ENCODE assay signal across 21 cellular contexts in genomic region chr4:183180096-183180495, GRCh38.
DNase-seq lines count a peak whose midpoint lies in the region; ATAC-seq and TF ChIP-seq lines count a peak whose summit lies in the region.
"Had no signal": no experiment of that assay in that cellular context is flagged by ENCODE, and none has a peak within 500 bp of the region (broad histone marks: within the 10 kb centered on the region; RNA-seq: fewer than 3 reads in every experiment).

No MANE protein-coding gene starts in this region.

- H3K36me3 Mint-ChIP-seq in GM23338 (ENCODE audit: low read depth): peaks cover 22% of the 10 kb centered on the region
- H3K36me3 Mint-ChIP-seq in WTC11: peaks cover 8% of the 10 kb centered on the region
- no peaks in the 10 kb centered on the region for H3K36me3 Mint-ChIP-seq in activated CD4-positive, alpha-beta T cell treated with anti-CD3 and anti-CD28 coated beads, Interleukin-2, amount 10 ng/mL, durations not matched to agents 24 days and 14 days (ENCODE audit: low read depth)
- H3K36me3 Mint-ChIP-seq: CD14-positive monocyte; CD4-positive, alpha-beta memory T cell; IgD-negative memory B cell had no signal

- H3K4me2 ChIP-seq in GM23338: peak overlapping the region; percentile 56; the same call in 1 of the 2 replicates
- H3K4me2 ChIP-seq: BLaER1 had no signal

- H3K36me3 ChIP-seq in GM23338 (ENCODE audit: insufficient read depth): no peaks in the 10 kb centered on the region
- H3K36me3 ChIP-seq: BLaER1, HAP-1 had no signal

- H3K9me3 Mint-ChIP-seq in GM23338: peaks cover 8% of the 10 kb centered on the region; the same call in 2 of the 3 replicates
- peaks cover 9% of the 10 kb centered on the region for H3K9me3 Mint-ChIP-seq in WTC11
- peaks cover 6% of the 10 kb centered on the region for H3K9me3 Mint-ChIP-seq in activated CD4-positive, alpha-beta T cell treated with anti-CD3 and anti-CD28 coated beads, Interleukin-2, amount 10 ng/mL, durations not matched to agents 24 days and 14 days
- H3K9me3 Mint-ChIP-seq: CD14-positive monocyte had no signal

- DNase-seq in AG08395 (ENCODE audit: low spot score): peak; percentile 9
- DNase-seq in GM23338 (ENCODE audit: low spot score): no peak
- no peak for DNase-seq in WTC11 (ENCODE audit: low spot score)
- peak; percentile 52 to 80 for DNase-seq in foreskin fibroblast
- no peak for DNase-seq in kidney tubule cell (ENCODE audit: low spot score)
- no peak for DNase-seq in activated CD4-positive, alpha-beta T cell treated with anti-CD3 and anti-CD28 coated beads, Interleukin-2, amount 10 ng/mL, durations not matched to agents 24 days and 14 days
- DNase-seq in GM10248 (ENCODE audit: extremely low spot score): no peak
- DNase-seq: 8988T; Calu3; CD4-positive, alpha-beta memory T cell; DMS79 treated with DMSO at 0.1 percent for 48 hours; GF-D8; GOT3; Karpas-422; KBM-7 had no signal

- peaks cover 87% of the 10 kb centered on the region for H3K79me2 ChIP-seq in GM23338 (replicated peaks; ENCODE audit: insufficient read depth)

- POLR2A ChIA-PET in WTC11 (lab: Charles Lee): interaction anchor here (2.2 kb wide), 1 partner anchor 82 kb away, joined by 7 read pairs; no protein-coding TSS in a partner anchor
- POLR2A ChIA-PET in GM10248 (lab: Yijun Ruan, JAX): no interaction called here

- peak overlapping the region; percentile 50; the same call in 1 of the 2 replicates for H3K27ac ChIP-seq in GM23338 (ENCODE audit: low read depth)
- H3K27ac ChIP-seq: BLaER1 had no signal

- H3K4me1 Mint-ChIP-seq in GM23338: peaks cover 81% of the 10 kb centered on the region
- H3K4me1 Mint-ChIP-seq in WTC11: peaks cover 83% of the 10 kb centered on the region
- H3K4me1 Mint-ChIP-seq in activated CD4-positive, alpha-beta T cell treated with anti-CD3 and anti-CD28 coated beads, Interleukin-2, amount 10 ng/mL, durations not matched to agents 24 days and 14 days: peaks cover 5% of the 10 kb centered on the region
- H3K4me1 Mint-ChIP-seq: IgD-negative memory B cell had no signal

- peaks cover 8% of the 10 kb centered on the region; the same call in 1 of the 2 replicates for H3F3A ChIP-seq in GM23338 (replicated peaks; ENCODE audit: low read depth)

- ATAC-seq in GM23338 (no peak), WTC11 (no peak), GM18870 (IDR thresholded peaks at IDR 0.05; ENCODE audit: unreplicated experiment) (no peak)
- ATAC-seq: HepG2 had no signal

- H3K27ac Mint-ChIP-seq in GM23338: peak overlapping the region; percentile 62
- H3K27ac Mint-ChIP-seq in WTC11: peak overlapping the region; percentile 93
- H3K27ac Mint-ChIP-seq in activated CD4-positive, alpha-beta T cell treated with anti-CD3 and anti-CD28 coated beads, Interleukin-2, amount 10 ng/mL, durations not matched to agents 24 days and 14 days: no peak overlapping the region
- H3K27ac Mint-ChIP-seq: CD4-positive, alpha-beta memory T cell; IgD-negative memory B cell had no signal

- H3K4me3 ChIP-seq in GM23338: peak overlapping the region; percentile 29; the same call in 1 of the 2 replicates
- no peak overlapping the region for H3K4me3 ChIP-seq in foreskin fibroblast (ENCODE audit: low read depth in 1 of 2, low read length in 2 of 2)
- H3K4me3 ChIP-seq: BLaER1, HAP-1 had no signal

- no peaks in the 10 kb centered on the region for H3K27me3 ChIP-seq in GM23338 (ENCODE audit: insufficient read depth)
- H3K27me3 ChIP-seq: BLaER1 had no signal

- intact Hi-C loops in activated CD4-positive, alpha-beta T cell treated with anti-CD3 and anti-CD28 coated beads, Interleukin-2, amount 10 ng/mL, durations not matched to agents 24 days and 14 days (cut with micrococcal nuclease): loop anchor here (10.0 kb wide), 1 partner anchor 215 kb away; no protein-coding TSS in a partner anchor

- H3K4me3 Mint-ChIP-seq in GM23338 (peak overlapping the region; percentile 14; the same call in 1 of the 3 replicates), WTC11 (peak overlapping the region; percentile 20; the same call in 1 of the 2 replicates)
- H3K4me3 Mint-ChIP-seq in activated CD4-positive, alpha-beta T cell treated with anti-CD3 and anti-CD28 coated beads, Interleukin-2, amount 10 ng/mL, durations not matched to agents 24 days and 14 days: no peak overlapping the region
- H3K4me3 Mint-ChIP-seq: CD14-positive monocyte; CD4-positive, alpha-beta memory T cell; IgD-negative memory B cell had no signal

- H3K27me3 Mint-ChIP-seq in GM23338 (ENCODE audit: insufficient read depth, low read depth, poor library complexity) (peaks cover 11% of the 10 kb centered on the region), WTC11 (ENCODE audit: low read depth) (no peaks in the 10 kb centered on the region)
- H3K27me3 Mint-ChIP-seq in activated CD4-positive, alpha-beta T cell treated with anti-CD3 and anti-CD28 coated beads, Interleukin-2, amount 10 ng/mL, durations not matched to agents 24 days and 14 days: peaks cover 39% of the 10 kb centered on the region

- H2AFZ ChIP-seq in GM23338: no peak overlapping the region

- no peaks in the 10 kb centered on the region for H4K20me1 ChIP-seq in GM23338 (replicated peaks; ENCODE audit: insufficient read depth)
- H4K20me1 ChIP-seq: BLaER1 had no signal

- H3K9me2 ChIP-seq in GM23338 (ENCODE audit: insufficient read depth): no peaks in the 10 kb centered on the region

- TF ChIP-seq CTCF in GM23338 (conservative IDR thresholded peaks at IDR 0.05; ENCODE audit: low read depth in 2 of 2) (no peak), WTC11 (IDR thresholded peaks at IDR 0.05) (no peak), foreskin fibroblast (IDR thresholded peaks at IDR 0.05; ENCODE audit: low read depth, low read length) (no peak), GM10248 (IDR thresholded peaks at IDR 0.05; ENCODE audit: control extremely low read depth, extremely low read depth, low read depth, missing control alignments) (no peak)

- peaks cover 82% of the 10 kb centered on the region for H3K4me1 ChIP-seq in GM23338 (ENCODE audit: insufficient read depth)
- H3K4me1 ChIP-seq: BLaER1 had no signal

- CTCF ChIA-PET in WTC11 (lab: Charles Lee) (interaction anchor here (1.4 kb wide), 1 partner anchor 107 kb away, joined by 3 read pairs; no protein-coding TSS in a partner anchor), GM10248 (lab: Yijun Ruan, JAX) (interaction anchor here (0.9 to 1.7 kb wide), 2 partner anchors 14 to 15 kb away, joined by 3 to 5 read pairs; no protein-coding TSS in a partner anchor)

TF ChIP-seq in GM23338, 12 proteins besides CTCF, POLR2A, EP300 and RAD21 (continues in another document):
- TF ChIP-seq STAT1 (IDR thresholded peaks at IDR 0.05; ENCODE audit: unreplicated experiment) (no peak), NANOG (IDR thresholded peaks at IDR 0.05; ENCODE audit: borderline replicate concordance) (no peak), EZH2 (IDR thresholded peaks at IDR 0.05; ENCODE audit: low read depth, unreplicated experiment) (no peak)
- TF ChIP-seq, protein P1, sequence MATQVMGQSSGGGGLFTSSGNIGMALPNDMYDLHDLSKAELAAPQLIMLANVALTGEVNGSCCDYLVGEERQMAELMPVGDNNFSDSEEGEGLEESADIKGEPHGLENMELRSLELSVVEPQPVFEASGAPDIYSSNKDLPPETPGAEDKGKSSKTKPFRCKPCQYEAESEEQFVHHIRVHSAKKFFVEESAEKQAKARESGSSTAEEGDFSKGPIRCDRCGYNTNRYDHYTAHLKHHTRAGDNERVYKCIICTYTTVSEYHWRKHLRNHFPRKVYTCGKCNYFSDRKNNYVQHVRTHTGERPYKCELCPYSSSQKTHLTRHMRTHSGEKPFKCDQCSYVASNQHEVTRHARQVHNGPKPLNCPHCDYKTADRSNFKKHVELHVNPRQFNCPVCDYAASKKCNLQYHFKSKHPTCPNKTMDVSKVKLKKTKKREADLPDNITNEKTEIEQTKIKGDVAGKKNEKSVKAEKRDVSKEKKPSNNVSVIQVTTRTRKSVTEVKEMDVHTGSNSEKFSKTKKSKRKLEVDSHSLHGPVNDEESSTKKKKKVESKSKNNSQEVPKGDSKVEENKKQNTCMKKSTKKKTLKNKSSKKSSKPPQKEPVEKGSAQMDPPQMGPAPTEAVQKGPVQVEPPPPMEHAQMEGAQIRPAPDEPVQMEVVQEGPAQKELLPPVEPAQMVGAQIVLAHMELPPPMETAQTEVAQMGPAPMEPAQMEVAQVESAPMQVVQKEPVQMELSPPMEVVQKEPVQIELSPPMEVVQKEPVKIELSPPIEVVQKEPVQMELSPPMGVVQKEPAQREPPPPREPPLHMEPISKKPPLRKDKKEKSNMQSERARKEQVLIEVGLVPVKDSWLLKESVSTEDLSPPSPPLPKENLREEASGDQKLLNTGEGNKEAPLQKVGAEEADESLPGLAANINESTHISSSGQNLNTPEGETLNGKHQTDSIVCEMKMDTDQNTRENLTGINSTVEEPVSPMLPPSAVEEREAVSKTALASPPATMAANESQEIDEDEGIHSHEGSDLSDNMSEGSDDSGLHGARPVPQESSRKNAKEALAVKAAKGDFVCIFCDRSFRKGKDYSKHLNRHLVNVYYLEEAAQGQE (IDR thresholded peaks at IDR 0.05; ENCODE audit: unreplicated experiment): no peak

TF ChIP-seq in WTC11, 78 proteins besides CTCF, POLR2A, EP300 and RAD21 (continues in another document):
- TF ChIP-seq HMGXB4 (CRISPR knock-in tag; IDR thresholded peaks at IDR 0.05): no peak
- TF ChIP-seq ZNF423 (CRISPR knock-in tag; IDR thresholded peaks at IDR 0.05): no peak
- TF ChIP-seq, protein P2, sequence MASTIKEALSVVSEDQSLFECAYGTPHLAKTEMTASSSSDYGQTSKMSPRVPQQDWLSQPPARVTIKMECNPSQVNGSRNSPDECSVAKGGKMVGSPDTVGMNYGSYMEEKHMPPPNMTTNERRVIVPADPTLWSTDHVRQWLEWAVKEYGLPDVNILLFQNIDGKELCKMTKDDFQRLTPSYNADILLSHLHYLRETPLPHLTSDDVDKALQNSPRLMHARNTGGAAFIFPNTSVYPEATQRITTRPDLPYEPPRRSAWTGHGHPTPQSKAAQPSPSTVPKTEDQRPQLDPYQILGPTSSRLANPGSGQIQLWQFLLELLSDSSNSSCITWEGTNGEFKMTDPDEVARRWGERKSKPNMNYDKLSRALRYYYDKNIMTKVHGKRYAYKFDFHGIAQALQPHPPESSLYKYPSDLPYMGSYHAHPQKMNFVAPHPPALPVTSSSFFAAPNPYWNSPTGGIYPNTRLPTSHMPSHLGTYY (CRISPR knock-in tag; IDR thresholded peaks at IDR 0.05): no peak

Comparison
In these comparisons a context has a peak if more than half of its experiments do, and no peak if none do; other contexts are left out.
1. DNase-seq: peak in AG08395 (single experiment) and foreskin fibroblast (2 of 2); none in GM23338 (single experiment), WTC11 (single experiment), kidney tubule cell (single experiment), activated CD4-positive, alpha-beta T cell treated with anti-CD3 and anti-CD28 coated beads, Interleukin-2, amount 10 ng/mL, durations not matched to agents 24 days and 14 days (single experiment) and GM10248 (single experiment).